ENCODE assay signal across 6 cellular contexts in the genomic region with DNA sequence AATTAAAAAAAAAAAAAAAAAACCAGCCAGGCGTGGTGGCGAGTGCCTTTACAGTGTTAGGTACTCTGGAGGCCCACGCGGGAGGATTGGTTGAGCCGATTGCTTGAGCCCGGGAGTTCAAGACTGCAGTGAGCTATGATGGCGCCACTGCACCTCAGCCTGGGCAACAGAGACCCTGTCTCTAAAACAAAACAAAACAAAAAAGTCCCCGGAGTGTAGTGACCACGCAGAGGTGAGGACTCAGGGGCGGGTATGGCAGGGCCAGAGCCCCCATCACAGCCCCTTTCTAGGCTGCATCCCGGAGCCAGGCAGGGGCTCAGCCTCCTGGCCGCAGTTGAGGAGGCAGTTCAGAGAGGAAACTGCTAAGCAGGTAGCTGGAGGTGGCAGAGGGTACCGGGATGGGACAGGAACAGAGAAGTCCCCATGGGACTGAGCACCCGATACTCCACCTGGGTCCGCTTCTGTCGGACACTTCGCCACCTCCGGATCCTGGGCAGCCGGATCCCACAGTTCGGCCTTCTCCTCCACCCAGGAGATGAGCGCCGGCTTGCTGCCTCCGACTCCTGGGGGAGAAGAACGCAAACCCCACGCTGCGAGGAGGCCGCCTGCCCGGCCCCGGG. TPM values are rescaled to one million over a fixed set of nuclear protein-coding genes. Genes with fewer than 3 reads are reported as not detected.
DNase-seq lines count a peak whose midpoint lies in the region; ATAC-seq, FAIRE-seq and TF ChIP-seq lines count a peak whose summit lies in the region.

No MANE protein-coding gene starts in this region.

- H3K9me3 ChIP-seq in neutrophil: no peaks in the 10 kb centered on the region

- peaks cover 30% of the 10 kb centered on the region in 2 experiments for H3K4me1 ChIP-seq in neutrophil (ENCODE audit: control insufficient read depth in 1 of 2, insufficient read depth in 1 of 2, low read depth in 1 of 2, low read length in 1 of 2)

- TF ChIP-seq CTCF in bronchial epithelial cell (IDR thresholded peaks at IDR 0.05; ENCODE audit: insufficient read depth, low read length, severe bottlenecking) (no peak), neutrophil (IDR thresholded peaks at IDR 0.05) (no peak), GM13976 (IDR thresholded peaks at IDR 0.05; ENCODE audit: borderline replicate concordance, control extremely low read depth, extremely low read depth, insufficient read depth, missing control alignments) (no peak)

- H3K27me3 ChIP-seq in bronchial epithelial cell (ENCODE audit: control insufficient read depth, insufficient read depth, low read length) (no peaks in the 10 kb centered on the region), neutrophil (no peaks in the 10 kb centered on the region)

- DNase-seq in bronchial epithelial cell (ENCODE audit: low read depth): no peak
- DNase-seq in GM13976 (ENCODE audit: low spot score): no peak
- DNase-seq in DMS79 treated with DMSO at 0.1 percent for 48 hours (lab: John Stamatoyannopoulos, UW): no peak

- H3K27ac ChIP-seq in neutrophil: peak overlapping the region; percentile 89

- in situ Hi-C loops in GM13976 (cut with MboI; ENCODE audit: low sequenced_read_pairs, unreplicated experiment): no loop called here

- H3K36me3 ChIP-seq in bronchial epithelial cell (ENCODE audit: control insufficient read depth, insufficient read depth, low read length): peaks cover 8% of the 10 kb centered on the region
- H3K36me3 ChIP-seq in neutrophil: peaks cover 11% of the 10 kb centered on the region

- FAIRE-seq in bronchial epithelial cell (lab: Jason Lieb, UNC): no peak

- peak; percentile 4 for ATAC-seq in HG03280 (IDR thresholded peaks at IDR 0.05; ENCODE audit: unreplicated experiment)

- H3K4me3 ChIP-seq in GM08714 (ENCODE audit: low read length) (peak overlapping the region; percentile 85), bronchial epithelial cell (ENCODE audit: low read depth, low read length) (peak overlapping the region; percentile 77), neutrophil (ENCODE audit: low read depth in 1 of 2, low read length in 1 of 2) (peak overlapping the region; percentile 84 to 94)

RNA-seq across cellular contexts. Expression of a gene that starts 0.8 kb away (rescaled TPM):
- total RNA-seq in bronchial epithelial cell: 4.4 and 6.1 TPM in 2 replicates

RNA-seq across cellular contexts. Expression of a gene that starts 7.5 kb away (rescaled TPM):
- 19.7 and 21.9 TPM in 2 replicates for total RNA-seq in bronchial epithelial cell

RNA-seq across cellular contexts. Expression of a gene that starts 24.3 kb away (rescaled TPM):
- 2.4 and 2.6 TPM in 2 replicates for total RNA-seq in bronchial epithelial cell

RNA-seq across cellular contexts. Expression of a gene that starts 37.7 kb away (rescaled TPM):
- 4.5 and 12.7 TPM in 2 replicates for total RNA-seq in bronchial epithelial cell

RNA-seq across cellular contexts. Expression of a gene that starts 51.6 kb away (rescaled TPM):
- total RNA-seq in bronchial epithelial cell: 4.4 and 5.3 TPM in 2 replicates
